Comparison of ENCODE assay signal across 20 cellular contexts in the genomic region with DNA sequence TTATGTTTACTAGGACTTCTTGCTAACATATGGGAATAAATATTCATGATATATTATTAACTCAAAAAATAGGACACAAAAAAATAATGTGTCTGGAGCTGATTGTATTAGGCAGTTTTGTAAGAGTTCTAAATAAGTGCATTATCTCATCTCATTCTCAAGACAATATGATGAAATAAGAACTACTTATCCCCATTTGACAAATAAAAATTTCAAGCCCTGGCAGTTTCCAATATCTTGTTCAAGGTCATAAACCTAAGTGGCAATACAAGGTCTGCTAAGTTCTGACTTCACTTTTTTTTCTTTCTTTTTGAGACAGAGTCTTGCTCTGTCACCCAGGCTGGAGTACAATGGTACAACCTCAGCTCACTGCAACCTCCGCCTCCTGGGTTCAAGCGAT.
"Had no signal": no experiment of that assay in that cellular context is flagged by ENCODE, and none has a peak within 500 bp of the region (broad histone marks: within the 10 kb centered on the region; RNA-seq: fewer than 3 reads in every experiment).

No MANE protein-coding gene starts in this region.

- DNase-seq: activated B cell treated with CpG ODN at 0.5 μM for 24 hours; activated CD4-positive, alpha-beta memory T cell treated with anti-CD3 and anti-CD28 coated beads for 36 hours; activated CD4-positive, alpha-beta T cell treated with anti-CD3 and anti-CD28 coated beads for 4 hours; activated CD8-positive, alpha-beta memory T cell treated with anti-CD3 and anti-CD28 coated beads, Interleukin-2, amount 10 ng/mL, durations not matched to agents 7 days and 5 days; activated effector memory CD4-positive, alpha-beta T cell treated with Interleukin-2 at 50 U/mL for 16 hours; activated naive CD4-positive, alpha-beta T cell treated with anti-CD3 and anti-CD28 coated beads, Interleukin-2, amount 50 U/mL, for 16 hours; activated T-cell treated with anti-CD3 and anti-CD28 coated beads, Interleukin-2, amount 50 U/mL, for 1 hour; caudate nucleus; colonic mucosa; natural killer cell; SK-N-SH; stimulated activated CD8-positive, alpha-beta memory T cell treated with anti-CD3 and anti-CD28 coated beads, Interleukin-4, amount 100 ng/mL, for 48 hours; stimulated activated naive CD4-positive, alpha-beta T cell; T-cell; T-helper 9 cell; thyroid gland had no signal

- FAIRE-seq: endometrium, urothelium cell line had no signal

- H3K4me1 ChIP-seq: colonic mucosa, thyroid gland had no signal

- H3K27ac Mint-ChIP-seq: activated B cell treated with CpG ODN at 0.5 μM for 24 hours; activated CD4-positive, alpha-beta memory T cell treated with anti-CD3 and anti-CD28 coated beads for 36 hours; activated CD8-positive, alpha-beta memory T cell treated with anti-CD3 and anti-CD28 coated beads, Interleukin-2, amount 10 ng/mL, durations not matched to agents 7 days and 5 days; T-cell had no signal

- H3K27me3 ChIP-seq: colonic mucosa, neutrophil, thyroid gland had no signal

- H3K36me3 ChIP-seq: colonic mucosa had no signal

- H3K9me3 ChIP-seq: colonic mucosa, neutrophil, SK-N-SH, thyroid gland had no signal

- H3K4me3 ChIP-seq: colonic mucosa, thyroid gland had no signal

- ATAC-seq: activated CD8-positive, alpha-beta memory T cell treated with anti-CD3 and anti-CD28 coated beads, Interleukin-2, amount 10 ng/mL, durations not matched to agents 7 days and 5 days; natural killer cell; T-cell had no signal

- H3K4me3 Mint-ChIP-seq: activated B cell treated with CpG ODN at 0.5 μM for 24 hours; activated CD4-positive, alpha-beta memory T cell treated with anti-CD3 and anti-CD28 coated beads for 36 hours; activated CD8-positive, alpha-beta memory T cell treated with anti-CD3 and anti-CD28 coated beads, Interleukin-2, amount 10 ng/mL, durations not matched to agents 7 days and 5 days; brain; natural killer cell; T-cell had no signal

- H3K9me3 Mint-ChIP-seq: activated B cell treated with CpG ODN at 0.5 μM for 24 hours; activated CD4-positive, alpha-beta memory T cell treated with anti-CD3 and anti-CD28 coated beads for 36 hours; brain; natural killer cell; T-cell had no signal

- H3K27me3 Mint-ChIP-seq: activated B cell treated with CpG ODN at 0.5 μM for 24 hours; activated CD4-positive, alpha-beta memory T cell treated with anti-CD3 and anti-CD28 coated beads for 36 hours; activated CD8-positive, alpha-beta memory T cell treated with anti-CD3 and anti-CD28 coated beads, Interleukin-2, amount 10 ng/mL, durations not matched to agents 7 days and 5 days; brain; T-cell had no signal

- H3K4me1 Mint-ChIP-seq: activated B cell treated with CpG ODN at 0.5 μM for 24 hours, brain had no signal

- H3K27ac ChIP-seq: colonic mucosa, neutrophil had no signal
